17 cellular contexts compared by ENCODE assay signal in the genomic region with DNA sequence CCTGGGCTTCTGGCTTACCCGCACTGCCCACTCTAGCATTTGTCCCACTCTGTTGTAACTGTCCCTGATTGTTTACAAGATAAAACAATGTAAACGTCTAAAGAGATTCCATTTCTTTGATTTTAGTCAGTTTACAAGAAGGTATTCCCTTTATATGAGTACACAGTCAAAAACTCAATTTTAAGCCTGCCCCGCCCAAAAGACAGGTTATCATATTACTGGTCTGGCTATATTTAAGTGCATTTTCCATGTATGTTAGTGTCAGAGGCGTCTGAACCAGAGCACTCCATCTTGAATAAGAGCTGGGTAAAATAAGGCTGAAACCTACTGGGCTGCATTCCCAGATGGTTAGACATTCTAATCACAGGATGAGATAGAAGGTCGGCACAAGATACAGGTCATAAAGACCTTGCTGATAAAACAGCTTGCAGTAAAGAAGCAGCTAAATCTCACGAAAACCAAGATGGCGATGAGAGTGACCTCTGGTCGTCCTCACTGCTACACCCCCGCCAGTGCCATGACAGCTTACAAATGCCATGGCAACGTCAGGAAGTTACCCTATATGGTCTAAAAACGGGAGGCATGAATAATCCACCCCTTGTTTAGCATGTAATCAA. TPM values are rescaled to one million over a fixed set of nuclear protein-coding genes. Genes with fewer than 3 reads are reported as not detected.
"Had no signal": no experiment of that assay in that cellular context is flagged by ENCODE, and none has a peak within 500 bp of the region (broad histone marks: within the 10 kb centered on the region; RNA-seq: fewer than 3 reads in every experiment).

No MANE protein-coding gene starts in this region.

- H3K4me1 ChIP-seq: colonic mucosa, stomach had no signal

- ATAC-seq: activated T-cell treated with anti-CD3 and anti-CD28 coated beads, Interleukin-2, amount 50 U/mL, for 4 hours; left lobe of liver had no signal

- H3K36me3 ChIP-seq: cardiac muscle cell, colonic mucosa, stomach had no signal

- H3K36me3 Mint-ChIP-seq: activated naive CD8-positive, alpha-beta T cell had no signal

- DNase-seq: activated B cell treated with CpG ODN at 0.5 μM for 24 hours; activated CD4-positive, alpha-beta T cell treated with anti-CD3 and anti-CD28 coated beads, Interleukin-2, amount 50 U/mL, for 4 hours; activated gamma-delta T cell; activated T-cell treated with anti-CD3 and anti-CD28 coated beads, Interleukin-2, amount 50 U/mL, for 4 hours; aorta; colonic mucosa; immature natural killer cell; nephron progenitor cell; stimulated activated CD4-positive, alpha-beta T cell treated with anti-CD3 and anti-CD28 coated beads, Interleukin-15, amount 100 ng/mL, for 24 hours; stimulated activated CD4-positive, alpha-beta T cell treated with anti-CD3 and anti-CD28 coated beads, Interleukin-4, amount 100 ng/mL, for 4 hours; stomach had no signal

- H3K4me3 Mint-ChIP-seq: activated B cell treated with CpG ODN at 0.5 μM for 24 hours; activated naive CD8-positive, alpha-beta T cell; activated T-cell treated with anti-CD3 and anti-CD28 coated beads, Interleukin-2, amount 50 U/mL, for 4 hours; immature natural killer cell; nephron progenitor cell; T-helper 1 cell treated with Interleukin-12 subunit alpha and Interleukin-12 subunit beta and Interleukin-4 antibody, amounts not matched to agents 30 μg/mL and 1 μg/mL, for 36 hours had no signal

- H3K9me3 ChIP-seq: colonic mucosa, stomach had no signal

- H3K4me1 Mint-ChIP-seq: activated B cell treated with CpG ODN at 0.5 μM for 24 hours, immature natural killer cell had no signal

- H3K27me3 ChIP-seq: cardiac muscle cell, colonic mucosa, stomach had no signal

- H3K4me3 ChIP-seq: cardiac muscle cell, colonic mucosa, stomach had no signal

- H3K27me3 Mint-ChIP-seq: activated B cell treated with CpG ODN at 0.5 μM for 24 hours had no signal

- H3K27ac Mint-ChIP-seq: activated B cell treated with CpG ODN at 0.5 μM for 24 hours; activated naive CD8-positive, alpha-beta T cell; immature natural killer cell; nephron progenitor cell; T-helper 1 cell treated with Interleukin-12 subunit alpha and Interleukin-12 subunit beta and Interleukin-4 antibody, amounts not matched to agents 30 μg/mL and 1 μg/mL, for 36 hours had no signal

- H3K9me3 Mint-ChIP-seq: activated B cell treated with CpG ODN at 0.5 μM for 24 hours; activated T-cell treated with anti-CD3 and anti-CD28 coated beads, Interleukin-2, amount 50 U/mL, for 4 hours; immature natural killer cell; T-helper 1 cell treated with Interleukin-12 subunit alpha and Interleukin-12 subunit beta and Interleukin-4 antibody, amounts not matched to agents 30 μg/mL and 1 μg/mL, for 36 hours had no signal

RNA-seq across cellular contexts. Expression of a gene that starts 15.0 kb away (rescaled TPM):
- total RNA-seq: activated B cell treated with CpG ODN at 0.5 μM for 24 hours; activated T-cell treated with anti-CD3 and anti-CD28 coated beads, Interleukin-2, amount 50 U/mL, for 4 hours; aorta; cardiac muscle cell; colonic mucosa; left lobe of liver; omental fat pad; pulmonary artery endothelial cell; stomach had no signal
